Comparison of ENCODE assay signal across 12 cellular contexts in the genomic region with DNA sequence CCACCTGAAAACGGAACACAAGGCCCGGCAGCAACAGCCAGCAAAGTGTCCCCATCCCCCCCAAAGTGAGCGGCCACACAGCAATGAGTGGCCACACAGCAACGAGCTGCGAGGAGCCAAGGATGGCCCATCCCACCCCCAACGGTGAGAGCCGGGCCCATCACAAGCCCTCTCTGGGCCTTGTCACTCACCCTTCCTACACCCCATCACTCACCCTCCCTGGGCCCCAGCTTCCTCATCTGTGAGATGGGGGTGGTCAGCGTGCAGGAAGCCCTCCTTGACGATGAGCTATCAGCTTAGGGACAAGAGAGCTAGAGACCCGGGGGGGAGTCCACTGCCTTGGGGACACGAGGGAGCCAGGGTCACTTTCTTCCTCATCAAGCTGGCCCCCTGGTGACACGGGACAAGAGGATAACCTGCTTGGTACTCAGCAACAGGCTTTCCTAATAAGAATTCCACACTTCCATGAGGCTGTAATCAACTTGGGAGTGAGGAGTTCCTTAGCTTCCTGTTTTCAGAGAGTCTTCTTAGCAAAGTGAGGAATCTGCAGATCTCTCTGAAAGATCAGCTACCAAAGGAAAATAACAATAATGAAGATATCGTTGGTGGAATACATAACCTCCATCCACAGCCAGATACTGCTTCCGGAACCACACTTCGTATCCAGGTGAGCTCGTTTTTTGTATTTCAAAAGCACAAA.
DNase-seq lines count a peak whose midpoint lies in the region; ATAC-seq and TF ChIP-seq lines count a peak whose summit lies in the region.
"Had no signal": no experiment of that assay in that cellular context is flagged by ENCODE, and none has a peak within 500 bp of the region (broad histone marks: within the 10 kb centered on the region; RNA-seq: fewer than 3 reads in every experiment).

No MANE protein-coding gene starts in this region.

- CTCF ChIA-PET in AG04450 (lab: Charles Lee) = interaction anchor here (0.9 kb wide), 1 partner anchor 164 kb away, joined by 4 read pairs; no protein-coding TSS in a partner anchor

- no peaks in the 10 kb centered on the region for H3K36me3 ChIP-seq in RWPE2 (ENCODE audit: low read depth)
- no peaks in the 10 kb centered on the region for H3K36me3 ChIP-seq in heart right ventricle
- no peaks in the 10 kb centered on the region for H3K36me3 ChIP-seq in rectal smooth muscle tissue (ENCODE audit: control insufficient read depth, insufficient read depth, low read length)

- no peak for ATAC-seq in RWPE2 (ENCODE audit: low read depth)
- ATAC-seq in heart right ventricle = peak in 1 of 8 donors; percentile 3
- no peak for ATAC-seq in HG03045 (IDR thresholded peaks at IDR 0.05; ENCODE audit: unreplicated experiment)
- no peak for ATAC-seq in HG02884 (IDR thresholded peaks at IDR 0.05; ENCODE audit: unreplicated experiment)
- ATAC-seq in stimulated activated naive B cell treated with anti-CD40 and anti-IgM and Interleukin-4, amounts not matched to agents 10 μg/mL and 1 μg/mL and 100 μg/mL, for 72 hours (replicated peaks) = no peak
- ATAC-seq: HCT116, mucosa of descending colon had no signal

- 59 to 70% methylated on average over 16 of the region's 16 CpGs for WGBS in heart right ventricle, 2 donors

- no peaks in the 10 kb centered on the region for H3K9me3 Mint-ChIP-seq in stimulated activated naive B cell treated with anti-CD40 and anti-IgM and Interleukin-4, amounts not matched to agents 10 μg/mL and 1 μg/mL and 100 μg/mL, for 72 hours
- H3K9me3 Mint-ChIP-seq: CD4-positive, CD25-positive, alpha-beta regulatory T cell had no signal

- no peak overlapping the region for H3K4me3 Mint-ChIP-seq in stimulated activated naive B cell treated with anti-CD40 and anti-IgM and Interleukin-4, amounts not matched to agents 10 μg/mL and 1 μg/mL and 100 μg/mL, for 72 hours
- H3K4me3 Mint-ChIP-seq: CD4-positive, CD25-positive, alpha-beta regulatory T cell had no signal

- no peaks in the 10 kb centered on the region for H3K27me3 Mint-ChIP-seq in stimulated activated naive B cell treated with anti-CD40 and anti-IgM and Interleukin-4, amounts not matched to agents 10 μg/mL and 1 μg/mL and 100 μg/mL, for 72 hours
- H3K27me3 Mint-ChIP-seq: CD4-positive, CD25-positive, alpha-beta regulatory T cell had no signal

- H3K27ac ChIP-seq in AG04450 (ENCODE audit: low read depth, low read length) = no peak overlapping the region
- no peak overlapping the region for H3K27ac ChIP-seq in RWPE2 (ENCODE audit: poor library complexity, severe bottlenecking)
- peak overlapping the region; percentile 70 to 96 (median 89) for H3K27ac ChIP-seq in heart right ventricle
- peak overlapping the region; percentile 95 for H3K27ac ChIP-seq in rectal smooth muscle tissue (ENCODE audit: low read depth, low read length)

- H3K9me3 ChIP-seq in AG04450 (ENCODE audit: control insufficient read depth, insufficient read depth, low read length) = peaks cover 7% of the 10 kb centered on the region; the same call in 1 of the 2 replicates
- H3K9me3 ChIP-seq in RWPE2 (ENCODE audit: severe bottlenecking) = no peaks in the 10 kb centered on the region
- H3K9me3 ChIP-seq in heart right ventricle = no peaks in the 10 kb centered on the region
- H3K9me3 ChIP-seq: mucosa of descending colon had no signal

- H3K36me3 Mint-ChIP-seq in stimulated activated naive B cell treated with anti-CD40 and anti-IgM and Interleukin-4, amounts not matched to agents 10 μg/mL and 1 μg/mL and 100 μg/mL, for 72 hours = peaks cover 10 to 24% of the 10 kb centered on the region in 2 donors

- no peak for TF ChIP-seq CTCF in AG04450 (IDR thresholded peaks at IDR 0.05; ENCODE audit: low read depth, low read length)
- TF ChIP-seq CTCF in RWPE2 (IDR thresholded peaks at IDR 0.05; ENCODE audit: poor library complexity, severe bottlenecking) = no peak
- TF ChIP-seq CTCF in heart right ventricle (IDR thresholded peaks at IDR 0.05) = no peak

- POLR2A ChIA-PET in AG04450 (lab: Yijun Ruan, JAX) = no interaction called here

- intact Hi-C loops in heart right ventricle (cut with DNase I) = loop anchor here in 1 of 10 donors (10.0 kb wide), 1 partner anchor 87 kb away; no protein-coding TSS in a partner anchor

- H3K4me1 ChIP-seq in RWPE2 (ENCODE audit: insufficient read depth, poor library complexity, severe bottlenecking) (no peaks in the 10 kb centered on the region), heart right ventricle (peaks cover 35 to 100% (median 86%) of the 10 kb centered on the region in 9 donors), rectal smooth muscle tissue (ENCODE audit: control insufficient read depth, insufficient read depth, low read length) (peaks cover 64% of the 10 kb centered on the region)

- DNase-seq in AG04450 (ENCODE audit: low read depth, low spot score) (no peak), RWPE2 (ENCODE audit: low spot score) (peak; percentile 44), heart right ventricle (no peak), RPMI8226 (no peak)
- DNase-seq in stimulated activated naive B cell treated with anti-CD40 and anti-IgM and Interleukin-4, amounts not matched to agents 10 μg/mL and 1 μg/mL and 100 μg/mL, for 72 hours = no peak
- DNase-seq: CD4-positive, CD25-positive, alpha-beta regulatory T cell; central memory CD4-positive, alpha-beta T cell had no signal

- peak overlapping the region; percentile 67 for H3K9ac ChIP-seq in rectal smooth muscle tissue (ENCODE audit: low read length)

- H3K4me3 ChIP-seq in AG04450 (ENCODE audit: low read depth, low read length) (peak overlapping the region; percentile 57), RWPE2 (ENCODE audit: severe bottlenecking) (no peak overlapping the region), heart right ventricle (peak overlapping the region; percentile 8 to 63 (median 48)), rectal smooth muscle tissue (ENCODE audit: low read length) (peak overlapping the region; percentile 73)
- H3K4me3 ChIP-seq: mucosa of descending colon had no signal

- H3K27ac Mint-ChIP-seq in stimulated activated naive B cell treated with anti-CD40 and anti-IgM and Interleukin-4, amounts not matched to agents 10 μg/mL and 1 μg/mL and 100 μg/mL, for 72 hours = no peak overlapping the region

- peaks cover 21 to 35% of the 10 kb centered on the region in 2 donors for H3K4me1 Mint-ChIP-seq in stimulated activated naive B cell treated with anti-CD40 and anti-IgM and Interleukin-4, amounts not matched to agents 10 μg/mL and 1 μg/mL and 100 μg/mL, for 72 hours

- H3K27me3 ChIP-seq in AG04450 (ENCODE audit: control insufficient read depth, insufficient read depth, low read length) (no peaks in the 10 kb centered on the region), RWPE2 (ENCODE audit: insufficient read depth, poor library complexity, severe bottlenecking) (no peaks in the 10 kb centered on the region), heart right ventricle (no peaks in the 10 kb centered on the region), rectal smooth muscle tissue (ENCODE audit: control insufficient read depth, insufficient read depth, low read length) (no peaks in the 10 kb centered on the region)

Comparison
In these comparisons a context has a peak if more than half of its experiments do, and no peak if none do; other contexts are left out.
1. H3K27ac ChIP-seq: peak in heart right ventricle (10 of 10) and rectal smooth muscle tissue (single experiment); none in AG04450 (single experiment) and RWPE2 (single experiment).